Comparison of ENCODE assay signal across 1 cellular context in genomic region chr2:11543337-11544216, GRCh38.
TF ChIP-seq lines count a peak whose summit lies in the region.

No MANE protein-coding gene starts in this region.

TF ChIP-seq in HepG2, 621 proteins besides CTCF, POLR2A, EP300 and RAD21 (continued from another document and continues in another):
- TF ChIP-seq TFDP1 (CRISPR knock-in tag; IDR thresholded peaks at IDR 0.05; ENCODE audit: borderline replicate concordance): no peak
- no peak for TF ChIP-seq ATF7-NPFF (CRISPR knock-in tag; IDR thresholded peaks at IDR 0.05; ENCODE audit: low read depth)
- TF ChIP-seq ZNF674 (CRISPR knock-in tag; IDR thresholded peaks at IDR 0.05; ENCODE audit: low read depth): no peak
- peak; percentile 95 for TF ChIP-seq ZMYM3 (CRISPR knock-in tag; IDR thresholded peaks at IDR 0.05)
- TF ChIP-seq ZNF3 (CRISPR knock-in tag; IDR thresholded peaks at IDR 0.05): no peak
- TF ChIP-seq LBX2 (CRISPR knock-in tag; IDR thresholded peaks at IDR 0.05; ENCODE audit: borderline replicate concordance): no peak
- TF ChIP-seq HHEX (CRISPR knock-in tag; IDR thresholded peaks at IDR 0.05): no peak
- no peak for TF ChIP-seq KDM4B (CRISPR knock-in tag; IDR thresholded peaks at IDR 0.05)
- TF ChIP-seq NR2F6 (IDR thresholded peaks at IDR 0.05): no peak
- TF ChIP-seq NR2F6 (CRISPR knock-in tag; IDR thresholded peaks at IDR 0.05): no peak
- no peak for TF ChIP-seq RBM39 (IDR thresholded peaks at IDR 0.05; ENCODE audit: low read depth, low read length, poor library complexity, severe bottlenecking)
- TF ChIP-seq ZNF687 (CRISPR knock-in tag; IDR thresholded peaks at IDR 0.05): peak; percentile 41
- peak; percentile 65 for TF ChIP-seq RBM22 (optimal IDR thresholded peaks at IDR 0.05; ENCODE audit: low read length)
- TF ChIP-seq POGZ (CRISPR knock-in tag; IDR thresholded peaks at IDR 0.05): 0 out of 2 replicates have a peak, but pooled peaks have one; percentile 26
- TF ChIP-seq SSRP1 (CRISPR knock-in tag; IDR thresholded peaks at IDR 0.05): no peak
- 0 out of 2 replicates have a peak, but pooled peaks have one; percentile 4 for TF ChIP-seq BCL6 (CRISPR knock-in tag; IDR thresholded peaks at IDR 0.05)
- peak; percentile 94 for TF ChIP-seq CHD4 (IDR thresholded peaks at IDR 0.05; ENCODE audit: borderline replicate concordance, low read length)
- 0 out of 2 replicates have a peak, but pooled peaks have one; percentile 22 for TF ChIP-seq DMAP1 (CRISPR knock-in tag; IDR thresholded peaks at IDR 0.05)
- no peak for TF ChIP-seq KDM6A (CRISPR knock-in tag; IDR thresholded peaks at IDR 0.05; ENCODE audit: low read depth)
- no peak; the same call in 1 of the 2 replicates for TF ChIP-seq YEATS4 (CRISPR knock-in tag; IDR thresholded peaks at IDR 0.05; ENCODE audit: borderline replicate concordance)
- TF ChIP-seq ZNF580 (CRISPR knock-in tag; IDR thresholded peaks at IDR 0.05; ENCODE audit: borderline replicate concordance, low read depth): no peak; the same call in 1 of the 2 replicates
- no peak for TF ChIP-seq ZBTB46 (CRISPR knock-in tag; IDR thresholded peaks at IDR 0.05; ENCODE audit: borderline replicate concordance)
- TF ChIP-seq RXRB (CRISPR knock-in tag; IDR thresholded peaks at IDR 0.05; ENCODE audit: borderline replicate concordance): no peak
- 0 out of 2 replicates have a peak, but pooled peaks have one; percentile 13 for TF ChIP-seq THRA (CRISPR knock-in tag; IDR thresholded peaks at IDR 0.05; ENCODE audit: borderline replicate concordance)
- TF ChIP-seq RFXANK (CRISPR knock-in tag; IDR thresholded peaks at IDR 0.05): no peak
- no peak for TF ChIP-seq JUND (CRISPR knock-in tag; IDR thresholded peaks at IDR 0.05)
- TF ChIP-seq ZNF335 (CRISPR knock-in tag; IDR thresholded peaks at IDR 0.05): no peak
- TF ChIP-seq SP4 (CRISPR knock-in tag; IDR thresholded peaks at IDR 0.05): no peak
- TF ChIP-seq ZNF670 (CRISPR knock-in tag; IDR thresholded peaks at IDR 0.05; ENCODE audit: borderline replicate concordance): no peak
- no peak for TF ChIP-seq FOXJ3 (CRISPR knock-in tag; IDR thresholded peaks at IDR 0.05; ENCODE audit: borderline replicate concordance)
- TF ChIP-seq EEA1 (CRISPR knock-in tag; IDR thresholded peaks at IDR 0.05; ENCODE audit: borderline replicate concordance): no peak
- TF ChIP-seq TRAFD1 (CRISPR knock-in tag; IDR thresholded peaks at IDR 0.05; ENCODE audit: borderline replicate concordance): no peak
- TF ChIP-seq FOXA3 (CRISPR knock-in tag; IDR thresholded peaks at IDR 0.05): peak; percentile 47; the same call in 1 of the 2 replicates
- peak; percentile 47; the same call in 1 of the 2 replicates for TF ChIP-seq ZFP91 (CRISPR knock-in tag; IDR thresholded peaks at IDR 0.05; ENCODE audit: borderline replicate concordance)
- TF ChIP-seq POLR2G (IDR thresholded peaks at IDR 0.05; ENCODE audit: low read depth, low read length): peak; percentile 37; the same call in 1 of the 2 replicates
- TF ChIP-seq ELF1 (CRISPR knock-in tag; IDR thresholded peaks at IDR 0.05): 0 out of 2 replicates have a peak, but pooled peaks have one; percentile 12
- TF ChIP-seq KLF15 (CRISPR knock-in tag; IDR thresholded peaks at IDR 0.05; ENCODE audit: borderline replicate concordance): no peak
- TF ChIP-seq TMF1 (CRISPR knock-in tag; IDR thresholded peaks at IDR 0.05; ENCODE audit: low read depth): no peak
- no peak for TF ChIP-seq ZNF614 (CRISPR knock-in tag; IDR thresholded peaks at IDR 0.05; ENCODE audit: borderline replicate concordance)
- TF ChIP-seq ZNF296 (CRISPR knock-in tag; conservative IDR thresholded peaks at IDR 0.05): no peak
- no peak for TF ChIP-seq ZNF136 (CRISPR knock-in tag; IDR thresholded peaks at IDR 0.05; ENCODE audit: low read depth)
- TF ChIP-seq GTF2F1 (IDR thresholded peaks at IDR 0.05; ENCODE audit: low read length): no peak
- TF ChIP-seq ATF3 (CRISPR knock-in tag; IDR thresholded peaks at IDR 0.05): no peak
- peak; percentile 11; the same call in 1 of the 2 replicates for TF ChIP-seq RBFOX2 (IDR thresholded peaks at IDR 0.05; ENCODE audit: low read depth, low read length)
- no peak for TF ChIP-seq ZNF550 (CRISPR knock-in tag; IDR thresholded peaks at IDR 0.05; ENCODE audit: borderline replicate concordance)
- TF ChIP-seq ZNF644 (CRISPR knock-in tag; IDR thresholded peaks at IDR 0.05; ENCODE audit: low read depth): no peak
- TF ChIP-seq REL (CRISPR knock-in tag; conservative IDR thresholded peaks at IDR 0.05): no peak
- peak; percentile 88 for TF ChIP-seq ADNP (CRISPR knock-in tag; IDR thresholded peaks at IDR 0.05)
- TF ChIP-seq TBX2 (CRISPR knock-in tag; IDR thresholded peaks at IDR 0.05; ENCODE audit: borderline replicate concordance): peak; percentile 33; the same call in 1 of the 2 replicates
- TF ChIP-seq SP140L (CRISPR knock-in tag; IDR thresholded peaks at IDR 0.05; ENCODE audit: borderline replicate concordance): 0 out of 2 replicates have a peak, but pooled peaks have one; percentile 49
